Comparison of ENCODE assay signal across 2 cellular contexts in genomic region chr7:128818694-128819093, GRCh38.
A peak's percentile ranks its signal among the peaks of the same experiment; 100 is the strongest.
TF ChIP-seq lines count a peak whose summit lies in the region.

No MANE protein-coding gene starts in this region.

TF ChIP-seq in IMR-90, 13 proteins besides CTCF, POLR2A, EP300 and RAD21:
- TF ChIP-seq CHD1 (IDR thresholded peaks at IDR 0.05; ENCODE audit: low read depth, low read length) (no peak), RCOR1 (IDR thresholded peaks at IDR 0.05; ENCODE audit: insufficient replicate concordance, low read length) (no peak), RFX5 (IDR thresholded peaks at IDR 0.05; ENCODE audit: low read depth, low read length) (no peak), BHLHE40 (IDR thresholded peaks at IDR 0.05; ENCODE audit: low read depth, low read length) (no peak), SMC3 (IDR thresholded peaks at IDR 0.05; ENCODE audit: low read depth, low read length) (no peak), MXI1 (IDR thresholded peaks at IDR 0.05; ENCODE audit: borderline replicate concordance, low read depth, low read length) (no peak), NFE2L2 (IDR thresholded peaks at IDR 0.05; ENCODE audit: low read depth, low read length) (no peak), MAZ (IDR thresholded peaks at IDR 0.05; ENCODE audit: borderline replicate concordance, low read depth, low read length) (no peak), CEBPB (IDR thresholded peaks at IDR 0.05; ENCODE audit: low read depth, low read length) (no peak), MAFK (IDR thresholded peaks at IDR 0.05; ENCODE audit: low read depth, low read length) (no peak), ELK1 (IDR thresholded peaks at IDR 0.05; ENCODE audit: borderline replicate concordance, low read depth, low read length) (no peak), USF2 (IDR thresholded peaks at IDR 0.05; ENCODE audit: low read depth, low read length) (no peak), FOS (IDR thresholded peaks at IDR 0.05; ENCODE audit: low read depth, low read length) (no peak)

TF ChIP-seq in K562, 482 proteins besides CTCF, POLR2A, EP300 and RAD21:
- TF ChIP-seq ERF (CRISPR knock-in tag; IDR thresholded peaks at IDR 0.05) (0 out of 2 replicates have a peak, but pooled peaks have one; percentile 50), TRIM28 (IDR thresholded peaks at IDR 0.05) (no peak)
